In genomic region chr1:39462074-39462473, GRCh38 we compare ENCODE assay signal across 1 cellular context.
TF ChIP-seq lines count a peak whose summit lies in the region.

No MANE protein-coding gene starts in this region.

TF ChIP-seq in GM23338, 12 proteins besides CTCF, POLR2A, EP300 and RAD21 (continued from another document):
- TF ChIP-seq, protein P1, sequence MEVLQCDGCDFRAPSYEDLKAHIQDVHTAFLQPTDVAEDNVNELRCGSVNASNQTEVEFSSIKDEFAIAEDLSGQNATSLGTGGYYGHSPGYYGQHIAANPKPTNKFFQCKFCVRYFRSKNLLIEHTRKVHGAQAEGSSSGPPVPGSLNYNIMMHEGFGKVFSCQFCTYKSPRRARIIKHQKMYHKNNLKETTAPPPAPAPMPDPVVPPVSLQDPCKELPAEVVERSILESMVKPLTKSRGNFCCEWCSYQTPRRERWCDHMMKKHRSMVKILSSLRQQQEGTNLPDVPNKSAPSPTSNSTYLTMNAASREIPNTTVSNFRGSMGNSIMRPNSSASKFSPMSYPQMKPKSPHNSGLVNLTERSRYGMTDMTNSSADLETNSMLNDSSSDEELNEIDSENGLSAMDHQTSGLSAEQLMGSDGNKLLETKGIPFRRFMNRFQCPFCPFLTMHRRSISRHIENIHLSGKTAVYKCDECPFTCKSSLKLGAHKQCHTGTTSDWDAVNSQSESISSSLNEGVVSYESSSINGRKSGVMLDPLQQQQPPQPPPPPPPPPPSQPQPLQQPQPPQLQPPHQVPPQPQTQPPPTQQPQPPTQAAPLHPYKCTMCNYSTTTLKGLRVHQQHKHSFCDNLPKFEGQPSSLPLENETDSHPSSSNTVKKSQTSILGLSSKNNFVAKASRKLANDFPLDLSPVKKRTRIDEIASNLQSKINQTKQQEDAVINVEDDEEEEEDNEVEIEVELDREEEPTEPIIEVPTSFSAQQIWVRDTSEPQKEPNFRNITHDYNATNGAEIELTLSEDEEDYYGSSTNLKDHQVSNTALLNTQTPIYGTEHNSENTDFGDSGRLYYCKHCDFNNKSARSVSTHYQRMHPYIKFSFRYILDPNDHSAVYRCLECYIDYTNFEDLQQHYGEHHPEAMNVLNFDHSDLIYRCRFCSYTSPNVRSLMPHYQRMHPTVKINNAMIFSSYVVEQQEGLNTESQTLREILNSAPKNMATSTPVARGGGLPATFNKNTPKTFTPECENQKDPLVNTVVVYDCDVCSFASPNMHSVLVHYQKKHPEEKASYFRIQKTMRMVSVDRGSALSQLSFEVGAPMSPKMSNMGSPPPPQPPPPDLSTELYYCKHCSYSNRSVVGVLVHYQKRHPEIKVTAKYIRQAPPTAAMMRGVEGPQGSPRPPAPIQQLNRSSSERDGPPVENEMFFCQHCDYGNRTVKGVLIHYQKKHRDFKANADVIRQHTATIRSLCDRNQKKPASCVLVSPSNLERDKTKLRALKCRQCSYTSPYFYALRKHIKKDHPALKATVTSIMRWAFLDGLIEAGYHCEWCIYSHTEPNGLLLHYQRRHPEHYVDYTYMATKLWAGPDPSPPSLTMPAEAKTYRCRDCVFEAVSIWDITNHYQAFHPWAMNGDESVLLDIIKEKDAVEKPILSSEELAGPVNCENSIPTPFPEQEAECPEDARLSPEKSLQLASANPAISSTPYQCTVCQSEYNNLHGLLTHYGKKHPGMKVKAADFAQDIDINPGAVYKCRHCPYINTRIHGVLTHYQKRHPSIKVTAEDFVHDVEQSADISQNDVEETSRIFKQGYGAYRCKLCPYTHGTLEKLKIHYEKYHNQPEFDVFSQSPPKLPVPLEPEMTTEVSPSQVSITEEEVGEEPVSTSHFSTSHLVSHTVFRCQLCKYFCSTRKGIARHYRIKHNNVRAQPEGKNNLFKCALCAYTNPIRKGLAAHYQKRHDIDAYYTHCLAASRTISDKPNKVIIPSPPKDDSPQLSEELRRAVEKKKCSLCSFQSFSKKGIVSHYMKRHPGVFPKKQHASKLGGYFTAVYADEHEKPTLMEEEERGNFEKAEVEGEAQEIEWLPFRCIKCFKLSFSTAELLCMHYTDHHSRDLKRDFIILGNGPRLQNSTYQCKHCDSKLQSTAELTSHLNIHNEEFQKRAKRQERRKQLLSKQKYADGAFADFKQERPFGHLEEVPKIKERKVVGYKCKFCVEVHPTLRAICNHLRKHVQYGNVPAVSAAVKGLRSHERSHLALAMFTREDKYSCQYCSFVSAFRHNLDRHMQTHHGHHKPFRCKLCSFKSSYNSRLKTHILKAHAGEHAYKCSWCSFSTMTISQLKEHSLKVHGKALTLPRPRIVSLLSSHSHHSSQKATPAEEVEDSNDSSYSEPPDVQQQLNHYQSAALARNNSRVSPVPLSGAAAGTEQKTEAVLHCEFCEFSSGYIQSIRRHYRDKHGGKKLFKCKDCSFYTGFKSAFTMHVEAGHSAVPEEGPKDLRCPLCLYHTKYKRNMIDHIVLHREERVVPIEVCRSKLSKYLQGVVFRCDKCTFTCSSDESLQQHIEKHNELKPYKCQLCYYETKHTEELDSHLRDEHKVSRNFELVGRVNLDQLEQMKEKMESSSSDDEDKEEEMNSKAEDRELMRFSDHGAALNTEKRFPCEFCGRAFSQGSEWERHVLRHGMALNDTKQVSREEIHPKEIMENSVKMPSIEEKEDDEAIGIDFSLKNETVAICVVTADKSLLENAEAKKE (CRISPR knock-in tag; IDR thresholded peaks at IDR 0.05) = no peak
